9 cellular contexts compared by ENCODE assay signal in genomic region chr2:235492850-235493344, GRCh38. TPM values are rescaled to one million over a fixed set of nuclear protein-coding genes. Genes with fewer than 3 reads are reported as not detected.
DNase-seq lines count a peak whose midpoint lies in the region; ATAC-seq and TF ChIP-seq lines count a peak whose summit lies in the region.
"Had no signal": no experiment of that assay in that cellular context is flagged by ENCODE, and none has a peak within 500 bp of the region (broad histone marks: within the 10 kb centered on the region; RNA-seq: fewer than 3 reads in every experiment).

No MANE protein-coding gene starts in this region.

- no peaks in the 10 kb centered on the region for H3K36me3 Mint-ChIP-seq in activated T-cell treated with anti-CD3 and anti-CD28 coated beads, Interleukin-2, amount 50 U/mL, for 24 hours (ENCODE audit: low read depth)
- peaks cover 2% of the 10 kb centered on the region for H3K36me3 Mint-ChIP-seq in chondrocyte (ENCODE audit: low read depth)
- no peaks in the 10 kb centered on the region for H3K36me3 Mint-ChIP-seq in memory B cell
- peaks cover 5% of the 10 kb centered on the region for H3K36me3 Mint-ChIP-seq in type B pancreatic cell

- H3K9me2 ChIP-seq in OCI-LY7 (ENCODE audit: insufficient read depth, low read length) = no peaks in the 10 kb centered on the region

- H3K4me2 ChIP-seq in OCI-LY7 (ENCODE audit: low read length) = no peak overlapping the region

- no peaks in the 10 kb centered on the region for H3K36me3 ChIP-seq in OCI-LY7 (ENCODE audit: insufficient read depth, low read length)

- POLR2A ChIA-PET in OCI-LY7 (lab: Charles Lee) = no interaction called here

- no peak overlapping the region for H3K4me3 ChIP-seq in OCI-LY7 (ENCODE audit: low read depth, low read length, poor library complexity, severe bottlenecking)

- BruUV-seq in OCI-LY7 (replicated peaks; lab: Mats Ljungman, UMichigan) = no TSS peak

- no peaks in the 10 kb centered on the region for H3K79me2 ChIP-seq in OCI-LY7 (ENCODE audit: insufficient read depth, low read depth, low read length)

- CTCF ChIA-PET in OCI-LY7 (lab: Charles Lee; ENCODE audit: unreplicated experiment) = no interaction called here

- H3K9me3 Mint-ChIP-seq in activated T-cell treated with anti-CD3 and anti-CD28 coated beads, Interleukin-2, amount 50 U/mL, for 24 hours = no peaks in the 10 kb centered on the region
- peaks cover 13% of the 10 kb centered on the region for H3K9me3 Mint-ChIP-seq in chondrocyte (ENCODE audit: low read depth)
- H3K9me3 Mint-ChIP-seq in memory B cell = peaks cover 2% of the 10 kb centered on the region
- H3K9me3 Mint-ChIP-seq in type B pancreatic cell = peaks cover 14% of the 10 kb centered on the region

- H3K4me3 Mint-ChIP-seq in activated T-cell treated with anti-CD3 and anti-CD28 coated beads, Interleukin-2, amount 50 U/mL, for 24 hours = peak overlapping the region; percentile 76
- H3K4me3 Mint-ChIP-seq in chondrocyte (ENCODE audit: unreplicated experiment) (peak overlapping the region; percentile 80), memory B cell (peak overlapping the region; percentile 80), type B pancreatic cell (peak overlapping the region; percentile 97)

- ATAC-seq in memory B cell (ENCODE audit: low read depth) = no peak

- H4K20me1 ChIP-seq in OCI-LY7 (ENCODE audit: insufficient read depth, low read length) = no peaks in the 10 kb centered on the region

- H3K9me3 ChIP-seq in OCI-LY7 (ENCODE audit: low read length) = no peaks in the 10 kb centered on the region

- H3K27ac Mint-ChIP-seq in activated T-cell treated with anti-CD3 and anti-CD28 coated beads, Interleukin-2, amount 50 U/mL, for 24 hours = no peak overlapping the region
- H3K27ac Mint-ChIP-seq in chondrocyte (ENCODE audit: unreplicated experiment) = peak overlapping the region; percentile 79
- H3K27ac Mint-ChIP-seq in memory B cell = no peak overlapping the region
- H3K27ac Mint-ChIP-seq in type B pancreatic cell = peak overlapping the region; percentile 93

- no peak for TF ChIP-seq CTCF in chondrocyte (IDR thresholded peaks at IDR 0.05)
- no peak for TF ChIP-seq CTCF in type B pancreatic cell (conservative IDR thresholded peaks at IDR 0.05)
- TF ChIP-seq CTCF in OCI-LY7 (conservative IDR thresholded peaks at IDR 0.05; ENCODE audit: low read length) = no peak

- intact Hi-C loops in OCI-LY7 (cut with micrococcal nuclease; ENCODE audit: unreplicated experiment) = no loop called here

- H3K27me3 Mint-ChIP-seq in activated T-cell treated with anti-CD3 and anti-CD28 coated beads, Interleukin-2, amount 50 U/mL, for 24 hours = peaks cover 67% of the 10 kb centered on the region
- H3K27me3 Mint-ChIP-seq in chondrocyte (ENCODE audit: low read depth) (peaks cover 2% of the 10 kb centered on the region), memory B cell (peaks cover 24% of the 10 kb centered on the region), type B pancreatic cell (peaks cover 4% of the 10 kb centered on the region)

- H3K4me1 Mint-ChIP-seq in activated T-cell treated with anti-CD3 and anti-CD28 coated beads, Interleukin-2, amount 50 U/mL, for 24 hours (ENCODE audit: low read depth) = peaks cover 16% of the 10 kb centered on the region
- H3K4me1 Mint-ChIP-seq in chondrocyte (ENCODE audit: low read depth) (peaks cover 31% of the 10 kb centered on the region), memory B cell (peaks cover 2% of the 10 kb centered on the region), type B pancreatic cell (ENCODE audit: unreplicated experiment) (peaks cover 20% of the 10 kb centered on the region)

- no peak overlapping the region for H2AFZ ChIP-seq in OCI-LY7 (ENCODE audit: low read length)

- H3K27ac ChIP-seq in OCI-LY7 (ENCODE audit: low read depth, low read length, poor library complexity, severe bottlenecking) = no peak overlapping the region

- H3K4me1 ChIP-seq in OCI-LY7 (ENCODE audit: insufficient read depth, low read length, poor library complexity, severe bottlenecking) = no peaks in the 10 kb centered on the region

- DNase-seq in activated T-cell treated with anti-CD3 and anti-CD28 coated beads, Interleukin-2, amount 50 U/mL, for 24 hours = no peak
- no peak for DNase-seq in activated T-cell treated with anti-CD3 and anti-CD28 coated beads, Interleukin-2, amount 50 U/mL, for 1 hour
- no peak for DNase-seq in chondrocyte (ENCODE audit: low spot score)
- no peak for DNase-seq in memory B cell (ENCODE audit: low spot score in 2 of 2)
- DNase-seq in type B pancreatic cell (ENCODE audit: extremely low spot score, unreplicated experiment) = no peak
- DNase-seq in OCI-LY7 (ENCODE audit: low spot score) = no peak
- DNase-seq in activated gamma-delta T cell treated with Interleukin-2 at 50 U/mL for 16 hours = no peak
- DNase-seq in retina = no peak
- DNase-seq: DND-41 had no signal

RNA-seq across cellular contexts. Expression of gene AGAP1, which starts 0.9 kb away (rescaled TPM):
- total RNA-seq in chondrocyte (35.5 to 46.7 TPM (median 39.0 TPM) in 3 replicates), type B pancreatic cell (ENCODE audit: low replicate concordance) (46.3 and 52.7 TPM in 2 replicates), OCI-LY7 (2022) (not detected in 2 replicates)
- not detected in 2 replicates for total RNA-seq in OCI-LY7 (2014; rRNA removed; shearing (Covaris generic))

Comparison
In these comparisons a context has a peak if more than half of its experiments do, and no peak if none do; other contexts are left out.
1. H3K27ac Mint-ChIP-seq: peak in chondrocyte (single experiment) and type B pancreatic cell (single experiment); none in activated T-cell treated with anti-CD3 and anti-CD28 coated beads, Interleukin-2, amount 50 U/mL, for 24 hours (single experiment) and memory B cell (single experiment).
2. RNA of gene AGAP1, which starts 0.9 kb away (total RNA-seq): 46.3 to 52.7 TPM in type B pancreatic cell and 35.5 to 46.7 TPM in chondrocyte; not detected in OCI-LY7; every median in the first group is over 10 times any median in the second.
3. Peak in every context shown above with its lines, with median percentiles within 50 percentile points of each other: H3K4me3 Mint-ChIP-seq.